14 cellular contexts compared by ENCODE assay signal in genomic region chr1:84737572-84737971, GRCh38. TPM values are rescaled to one million over a fixed set of nuclear protein-coding genes. Genes with fewer than 3 reads are reported as not detected.
A peak's percentile ranks its signal among the peaks of the same experiment; 100 is the strongest.
DNase-seq lines count a peak whose midpoint lies in the region; ATAC-seq and TF ChIP-seq lines count a peak whose summit lies in the region.
"Had no signal": no experiment of that assay in that cellular context is flagged by ENCODE, and none has a peak within 500 bp of the region (broad histone marks: within the 10 kb centered on the region; RNA-seq: fewer than 3 reads in every experiment).

No MANE protein-coding gene starts in this region.

- H3K9me3 ChIP-seq in endodermal cell (ENCODE audit: control insufficient read depth, low read length) (no peaks in the 10 kb centered on the region), smooth muscle cell (replicated peaks; ENCODE audit: low read depth) (no peaks in the 10 kb centered on the region)
- H3K9me3 ChIP-seq: A549, BE2C had no signal

- H3K4me1 ChIP-seq in endodermal cell (ENCODE audit: control insufficient read depth, insufficient read depth, low read length) (peaks cover 13% of the 10 kb centered on the region), smooth muscle cell (ENCODE audit: low read depth) (peaks cover 9% of the 10 kb centered on the region)
- H3K4me1 ChIP-seq: A549, BE2C had no signal

- H3K4me1 Mint-ChIP-seq in endodermal cell, result peaks cover 15% of the 10 kb centered on the region
- H3K4me1 Mint-ChIP-seq: CD4-positive, alpha-beta memory T cell had no signal

- H3F3A ChIP-seq in smooth muscle cell (ENCODE audit: low read depth), result no peaks in the 10 kb centered on the region

- H3K27me3 Mint-ChIP-seq in endodermal cell (ENCODE audit: insufficient read depth), result peaks cover 11% of the 10 kb centered on the region

- no peak overlapping the region for H3K4me2 ChIP-seq in smooth muscle cell
- H3K4me2 ChIP-seq: A549 had no signal

- in situ Hi-C loops in KBM-7 (cut with MboI; ENCODE audit: low pct_unique_long_range_greater_than_20kb, low sequenced_read_pairs), result no loop called here

- no peaks in the 10 kb centered on the region for H3K27me3 ChIP-seq in endodermal cell (ENCODE audit: control insufficient read depth, insufficient read depth, low read length, poor library complexity, severe bottlenecking)
- H3K27me3 ChIP-seq in smooth muscle cell (ENCODE audit: low read depth), result no peaks in the 10 kb centered on the region
- H3K27me3 ChIP-seq: BE2C had no signal

- H3K36me3 ChIP-seq in endodermal cell (ENCODE audit: control insufficient read depth, insufficient read depth, low read length) (no peaks in the 10 kb centered on the region), smooth muscle cell (ENCODE audit: low read depth) (no peaks in the 10 kb centered on the region)
- H3K36me3 ChIP-seq: BE2C had no signal

- H3K4me3 Mint-ChIP-seq in endodermal cell, result no peak overlapping the region
- H3K4me3 Mint-ChIP-seq: CD4-positive, alpha-beta memory T cell; IgD-negative memory B cell had no signal

- no peak overlapping the region for H3K9ac ChIP-seq in endodermal cell (ENCODE audit: extremely low read depth, low read length, poor library complexity, severe bottlenecking)
- no peak overlapping the region for H3K9ac ChIP-seq in smooth muscle cell (ENCODE audit: low read depth)

- TF ChIP-seq CTCF in endodermal cell (conservative IDR thresholded peaks at IDR 0.05) (no peak), smooth muscle cell (IDR thresholded peaks at IDR 0.05; ENCODE audit: borderline replicate concordance, insufficient read depth, poor library complexity, severe bottlenecking) (no peak)

- no peak overlapping the region for H3K27ac ChIP-seq in endodermal cell (ENCODE audit: low read depth, low read length)
- H3K27ac ChIP-seq in smooth muscle cell (ENCODE audit: low read depth), result no peak overlapping the region
- H3K27ac ChIP-seq: A549, C4-2B had no signal

- ATAC-seq in HG02885 (IDR thresholded peaks at IDR 0.05; ENCODE audit: poor library complexity, unreplicated experiment), result no peak
- ATAC-seq: A549 had no signal

- no peaks in the 10 kb centered on the region for H3K79me2 ChIP-seq in smooth muscle cell (ENCODE audit: low read depth)

- no peaks in the 10 kb centered on the region for H3K9me3 Mint-ChIP-seq in endodermal cell
- H3K9me3 Mint-ChIP-seq: IgD-negative memory B cell had no signal

- peak; percentile 12 for DNase-seq in KBM-7
- DNase-seq in OCI-M1 (lab: John Stamatoyannopoulos, UW), result peak; percentile 24
- DNase-seq in endodermal cell, result no peak
- no peak for DNase-seq in smooth muscle cell (lab: John Stamatoyannopoulos, UW; ENCODE audit: unreplicated experiment)
- DNase-seq in stimulated activated naive CD4-positive, alpha-beta T cell (lab: John Stamatoyannopoulos, UW), result no peak
- DNase-seq in NCI-H446 treated with DMSO at 0.1 percent for 48 hours (lab: John Stamatoyannopoulos, UW), result no peak
- DNase-seq: BE2C; CD4-positive, alpha-beta memory T cell; DMS79; H7 had no signal

- H3K36me3 Mint-ChIP-seq in endodermal cell (ENCODE audit: low read depth), result no peaks in the 10 kb centered on the region
- H3K36me3 Mint-ChIP-seq: CD4-positive, alpha-beta memory T cell had no signal

- no peaks in the 10 kb centered on the region for H4K20me1 ChIP-seq in smooth muscle cell (ENCODE audit: low read depth)

- WGBS in endodermal cell (ENCODE audit: insufficient coverage in 1 of 2, insufficient read length in 1 of 2), 2 experiments, result 85 to 100% methylated on average over 1 to 5 of the region's 5 CpGs
- WGBS in smooth muscle cell (ENCODE audit: low lambda C conversion rate), result 64% methylated on average over 5 of the region's 5 CpGs

- peak overlapping the region; percentile 42 for H2AFZ ChIP-seq in smooth muscle cell (ENCODE audit: low read depth)

- peak overlapping the region; percentile 30 for H3K4me3 ChIP-seq in endodermal cell (ENCODE audit: low read length)
- no peak overlapping the region for H3K4me3 ChIP-seq in smooth muscle cell
- H3K4me3 ChIP-seq: A549 had no signal

- no peak overlapping the region for H3K27ac Mint-ChIP-seq in endodermal cell
- H3K27ac Mint-ChIP-seq: IgD-negative memory B cell had no signal

RNA-seq across cellular contexts. Expression of gene SSX2IP, which starts 47.3 kb away (rescaled TPM):
- 10 to 100 TPM; 16.6 to 21.8 TPM for total RNA-seq in endodermal cell
- 18.8 TPM for polyA plus RNA-seq in endodermal cell (2013, experiment 1 of 2)
- 19.6 TPM for polyA plus RNA-seq in endodermal cell (2013, experiment 2 of 2)
- 60.9 and 69.7 TPM in 2 replicates for total RNA-seq in smooth muscle cell
- polyA plus RNA-seq in smooth muscle cell, result 22.4 and 27.4 TPM in 2 replicates

Comparison
In these comparisons a context has a peak if more than half of its experiments do, and no peak if none do; other contexts are left out.
1. DNase-seq: peak in KBM-7 (single experiment) and OCI-M1 (single experiment); none in endodermal cell (single experiment), smooth muscle cell (single experiment), stimulated activated naive CD4-positive, alpha-beta T cell (0 of 6) and NCI-H446 treated with DMSO at 0.1 percent for 48 hours (single experiment).